ENCODE assay signal across 25 cellular contexts in the genomic region with DNA sequence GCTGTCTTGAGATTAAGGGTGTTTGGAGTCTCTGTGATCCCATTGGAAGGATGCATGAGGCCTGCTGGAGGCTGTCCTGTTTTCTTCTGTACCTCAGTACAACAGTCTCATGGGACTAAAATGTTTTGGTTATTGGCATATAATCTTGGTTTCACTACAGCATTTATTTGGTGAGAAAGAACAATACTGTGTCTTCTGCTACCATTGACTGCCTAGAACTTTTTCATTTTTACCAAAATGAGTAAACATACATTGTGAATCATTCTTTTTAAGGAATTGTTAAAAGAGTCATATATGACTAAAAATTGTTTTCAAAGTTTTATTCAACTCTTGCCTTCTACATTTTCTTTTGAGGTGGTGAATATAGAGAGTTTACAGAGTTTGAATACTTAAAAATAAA.
"Had no signal": no experiment of that assay in that cellular context is flagged by ENCODE, and none has a peak within 500 bp of the region (broad histone marks: within the 10 kb centered on the region; RNA-seq: fewer than 3 reads in every experiment).

No MANE protein-coding gene starts in this region.

- H3K4me3 Mint-ChIP-seq: dendritic cell treated with granulocyte-macrophage colony-stimulating factor and Interleukin-4, amounts not matched to agents 40 ng/mL and 50 ng/mL, for 4 days; effector memory CD8-positive, alpha-beta T cell; endodermal cell; mesothelial cell of epicardium; naive B cell; naive thymus-derived CD8-positive, alpha-beta T cell had no signal

- H3K4me1 Mint-ChIP-seq: naive B cell; naive thymus-derived CD8-positive, alpha-beta T cell had no signal

- DNase-seq: cortex of kidney; effector CD8-positive, alpha-beta T cell; effector memory CD8-positive, alpha-beta T cell; endodermal cell; erythroblast; esophagus squamous epithelium; foreskin fibroblast; foreskin melanocyte; gastrocnemius medialis; glutamatergic neuron; head of caudate nucleus; heart right ventricle; hippocampal formation; left cardiac atrium; left lung; left ventricle myocardium superior; lower lobe of right lung; mesenchymal stem cell; mucosa of descending colon; naive B cell; naive thymus-derived CD8-positive, alpha-beta T cell had no signal

- ATAC-seq: effector memory CD8-positive, alpha-beta T cell; esophagus mucosa; gastrocnemius medialis; heart right ventricle; left cardiac atrium; left lung; left ventricle myocardium superior; lower lobe of right lung; mucosa of descending colon; naive thymus-derived CD8-positive, alpha-beta T cell had no signal

- H3K9me3 Mint-ChIP-seq: endodermal cell, mesothelial cell of epicardium had no signal

- H3K36me3 Mint-ChIP-seq: mesothelial cell of epicardium; naive B cell; naive thymus-derived CD8-positive, alpha-beta T cell had no signal

- H3K27ac Mint-ChIP-seq: dendritic cell treated with granulocyte-macrophage colony-stimulating factor and Interleukin-4, amounts not matched to agents 40 ng/mL and 50 ng/mL, for 4 days; effector memory CD8-positive, alpha-beta T cell; endodermal cell; mesothelial cell of epicardium; naive B cell; naive thymus-derived CD8-positive, alpha-beta T cell had no signal

- H3K27me3 Mint-ChIP-seq: dendritic cell treated with granulocyte-macrophage colony-stimulating factor and Interleukin-4, amounts not matched to agents 40 ng/mL and 50 ng/mL, for 4 days; effector memory CD8-positive, alpha-beta T cell; naive B cell; naive thymus-derived CD8-positive, alpha-beta T cell had no signal

- FAIRE-seq: keratinocyte had no signal
